23 cellular contexts compared by ENCODE assay signal in the genomic region with DNA sequence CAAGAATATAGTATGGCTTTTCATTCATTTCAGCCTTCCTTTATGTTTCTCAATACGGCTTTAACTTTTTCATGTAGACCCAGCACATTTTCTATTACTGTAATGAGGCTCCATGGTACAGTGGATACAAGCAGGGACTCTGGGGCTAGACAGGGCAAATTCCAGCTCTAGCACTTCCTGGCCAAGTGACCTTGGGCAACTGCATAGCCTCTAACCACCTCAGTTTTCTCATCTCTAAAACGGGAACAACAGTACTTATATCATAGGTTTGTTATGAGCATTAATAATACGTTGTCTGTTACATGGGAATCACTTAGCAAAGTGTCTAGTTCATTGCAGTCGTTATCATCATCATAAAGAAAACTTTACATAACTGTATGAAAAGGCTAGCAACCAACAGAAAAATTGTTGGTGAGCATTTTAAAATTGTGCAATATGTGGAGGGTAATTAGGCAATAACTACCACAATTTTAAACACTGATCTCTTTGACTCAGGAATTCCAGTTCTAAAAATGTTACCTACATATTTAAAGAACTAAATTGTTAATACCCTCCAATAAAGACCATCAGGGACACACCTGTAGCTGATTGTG. TPM values are rescaled to one million over a fixed set of nuclear protein-coding genes. Genes with fewer than 3 reads are reported as not detected.
DNase-seq lines count a peak whose midpoint lies in the region; ATAC-seq and TF ChIP-seq lines count a peak whose summit lies in the region.
"Had no signal": no experiment of that assay in that cellular context is flagged by ENCODE, and none has a peak within 500 bp of the region (broad histone marks: within the 10 kb centered on the region; RNA-seq: fewer than 3 reads in every experiment).

No MANE protein-coding gene starts in this region.

- H4K20me1 ChIP-seq in IMR-90 (ENCODE audit: insufficient read depth, low read length): no peaks in the 10 kb centered on the region

- H3K4me3 ChIP-seq in IMR-90 (ENCODE audit: insufficient read depth, low read depth, low read length): no peak overlapping the region
- H3K4me3 ChIP-seq: dorsolateral prefrontal cortex, prostate gland, sigmoid colon, SK-N-MC had no signal

- 0 out of 2 replicates have a peak overlapping the region, but pooled peaks have one; percentile 4 for H4K5ac ChIP-seq in IMR-90 (ENCODE audit: low read depth, low read length)

- H2BK5ac ChIP-seq in IMR-90 (ENCODE audit: low read depth, low read length, poor library complexity, severe bottlenecking): peak overlapping the region; percentile 69

- no peak overlapping the region for H3K56ac ChIP-seq in IMR-90 (ENCODE audit: extremely low read depth, insufficient read depth, low read length)

- TF ChIP-seq RAD21 in IMR-90 (IDR thresholded peaks at IDR 0.05; ENCODE audit: low read length): no peak

- no peak overlapping the region for H3K27ac ChIP-seq in IMR-90 (ENCODE audit: insufficient read depth, low read length)
- H3K27ac ChIP-seq: dorsolateral prefrontal cortex, prostate gland, SK-N-MC, VCaP had no signal

- peak overlapping the region; percentile 19; the same call in 1 of the 2 replicates for H4K91ac ChIP-seq in IMR-90 (ENCODE audit: insufficient read depth, low read depth, low read length)

- H2BK15ac ChIP-seq in IMR-90 (ENCODE audit: low read depth, low read length): peak overlapping the region; percentile 49; the same call in 1 of the 3 replicates

- H3K9me1 ChIP-seq in IMR-90 (ENCODE audit: insufficient read depth, low read length): peaks cover 8% of the 10 kb centered on the region

- dilution Hi-C loops in IMR-90 (cut with HindIII; ENCODE audit: low sequenced_read_pairs, unreplicated experiment): no loop called here

- peaks cover 8% of the 10 kb centered on the region for H3K4me1 ChIP-seq in IMR-90 (ENCODE audit: control insufficient read depth, insufficient read depth, low read length)
- H3K4me1 ChIP-seq: prostate gland had no signal

- H3K23ac ChIP-seq in IMR-90 (ENCODE audit: low read depth, low read length): no peak overlapping the region

- H3K27me3 ChIP-seq in IMR-90 (ENCODE audit: control insufficient read depth, insufficient read depth, low read length): no peaks in the 10 kb centered on the region
- H3K27me3 ChIP-seq: dorsolateral prefrontal cortex, sigmoid colon had no signal

- DNase-seq in AML-193 (lab: John Stamatoyannopoulos, UW) (peak; percentile 47 to 60), IMR-90 (no peak), amniotic epithelial cell (ENCODE audit: low read depth) (peak; percentile 52), foreskin melanocyte (peak; percentile 38), left colon (no peak), NCI-H2081 (lab: John Stamatoyannopoulos, UW) (no peak), NCI-H748 (lab: John Stamatoyannopoulos, UW; ENCODE audit: unreplicated experiment) (no peak)
- DNase-seq: activated CD4-positive, alpha-beta T cell treated with anti-CD3 and anti-CD28 coated beads for 48 hours; activated gamma-delta T cell treated with Interleukin-2 at 50 U/mL for 16 hours; activated T-cell treated with anti-CD3 and anti-CD28 coated beads, Interleukin-2, amount 50 U/mL, for 24 hours; CD4-positive, CD25-positive, alpha-beta regulatory T cell; dorsolateral prefrontal cortex; NCI-H1417 treated with DMSO at 0.1 percent for 48 hours; NCI-H2081 treated with DMSO at 0.1 percent for 48 hours; NCI-H748 treated with DMSO at 0.1 percent for 48 hours; sigmoid colon; stimulated activated CD4-positive, alpha-beta T cell treated with anti-CD3 and anti-CD28 coated beads, Interleukin-4, amount 100 ng/mL, for 4 hours; substantia nigra had no signal

- CTCF ChIA-PET in IMR-90 (lab: Yijun Ruan, JAX): no interaction called here

- TF ChIP-seq POLR2A in IMR-90 (IDR thresholded peaks at IDR 0.05; ENCODE audit: low read depth, low read length): no peak

- ATAC-seq in IMR-90 (ENCODE audit: low read depth) (no peak), left colon (no peak)
- no peak for ATAC-seq in activated CD4-positive, CD25-positive, alpha-beta regulatory T cell treated with anti-CD3 and anti-CD28 coated beads, Interleukin-2, amount 50 U/mL, for 24 hours
- ATAC-seq: stimulated activated memory B cell treated with anti-CD40 and anti-IgM and Interleukin-4, amounts not matched to agents 10 μg/mL and 1 μg/mL and 100 μg/mL, for 72 hours had no signal

- H3K9ac ChIP-seq in IMR-90 (ENCODE audit: low read depth, low read length): no peak overlapping the region

- WGBS in IMR-90 (ENCODE audit: extremely low coverage in 2 of 2, insufficient read length in 1 of 2), 2 experiments: no CpG with 5 or more reads among the region's 4 CpGs

- H3K9me3 ChIP-seq in IMR-90 (ENCODE audit: control insufficient read depth, insufficient read depth, low read length): no peaks in the 10 kb centered on the region
- H3K9me3 ChIP-seq: prostate gland, sigmoid colon had no signal

- BruUV-seq in IMR-90 (replicated peaks; lab: Mats Ljungman, UMichigan): no TSS peak

- H3K18ac ChIP-seq in IMR-90 (ENCODE audit: low read depth, low read length): peak overlapping the region; percentile 85; the same call in 1 of the 2 replicates

- H2AK5ac ChIP-seq in IMR-90 (ENCODE audit: low read depth, low read length): peak overlapping the region; percentile 5; the same call in 1 of the 2 replicates

- no peak overlapping the region for H2AFZ ChIP-seq in IMR-90 (replicated peaks; ENCODE audit: low read length, poor library complexity)

- peak overlapping the region; percentile 57; the same call in 1 of the 2 replicates for H2BK20ac ChIP-seq in IMR-90 (ENCODE audit: low read depth, low read length)

- no peak overlapping the region for H3K14ac ChIP-seq in IMR-90 (replicated peaks; ENCODE audit: low read depth, low read length)

- H4K8ac ChIP-seq in IMR-90 (ENCODE audit: low read depth in 2 of 2, low read length in 2 of 2): no peak overlapping the region

- no peaks in the 10 kb centered on the region for H3K36me3 ChIP-seq in IMR-90 (ENCODE audit: control insufficient read depth, insufficient read depth, low read length)
- H3K36me3 ChIP-seq: prostate gland, sigmoid colon had no signal

- H3K4ac ChIP-seq in IMR-90 (ENCODE audit: low read depth, low read length): 0 out of 2 replicates have a peak overlapping the region, but pooled peaks have one; percentile 3

- POLR2A ChIA-PET in IMR-90 (lab: Charles Lee; ENCODE audit: unreplicated experiment): no interaction called here

- intact Hi-C loops in IMR-90 (cut with micrococcal nuclease): no loop called here
- intact Hi-C loops in left colon (cut with DNase I, micrococcal nuclease): no loop called here

- no peaks in the 10 kb centered on the region for H3K79me1 ChIP-seq in IMR-90 (ENCODE audit: low read depth in 1 of 2, low read length in 2 of 2)

- TF ChIP-seq CTCF in IMR-90 (conservative IDR thresholded peaks at IDR 0.05; ENCODE audit: low read depth, low read length): no peak

- in situ Hi-C loops in IMR-90 (cut with MboI; ENCODE audit: low sequenced_read_pairs): no loop called here

- peak overlapping the region; percentile 63; the same call in 1 of the 2 replicates for H2BK120ac ChIP-seq in IMR-90 (ENCODE audit: low read depth, low read length)

- H2AK9ac ChIP-seq in IMR-90 (replicated peaks; ENCODE audit: low read depth, low read length, poor library complexity): no peak overlapping the region

- no peak overlapping the region for H3K4me2 ChIP-seq in IMR-90 (ENCODE audit: low read depth, low read length)

TF ChIP-seq in IMR-90, 13 proteins besides CTCF, POLR2A, EP300 and RAD21:
- TF ChIP-seq CEBPB (IDR thresholded peaks at IDR 0.05; ENCODE audit: low read depth, low read length) (peak; percentile 86), BHLHE40 (IDR thresholded peaks at IDR 0.05; ENCODE audit: low read depth, low read length) (no peak), RCOR1 (IDR thresholded peaks at IDR 0.05; ENCODE audit: insufficient replicate concordance, low read length) (no peak), MAFK (IDR thresholded peaks at IDR 0.05; ENCODE audit: low read depth, low read length) (no peak), NFE2L2 (IDR thresholded peaks at IDR 0.05; ENCODE audit: low read depth, low read length) (no peak)
- TF ChIP-seq, protein P1, sequence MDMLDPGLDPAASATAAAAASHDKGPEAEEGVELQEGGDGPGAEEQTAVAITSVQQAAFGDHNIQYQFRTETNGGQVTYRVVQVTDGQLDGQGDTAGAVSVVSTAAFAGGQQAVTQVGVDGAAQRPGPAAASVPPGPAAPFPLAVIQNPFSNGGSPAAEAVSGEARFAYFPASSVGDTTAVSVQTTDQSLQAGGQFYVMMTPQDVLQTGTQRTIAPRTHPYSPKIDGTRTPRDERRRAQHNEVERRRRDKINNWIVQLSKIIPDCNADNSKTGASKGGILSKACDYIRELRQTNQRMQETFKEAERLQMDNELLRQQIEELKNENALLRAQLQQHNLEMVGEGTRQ (IDR thresholded peaks at IDR 0.05; ENCODE audit: low read depth, low read length): no peak
- TF ChIP-seq, protein P2, sequence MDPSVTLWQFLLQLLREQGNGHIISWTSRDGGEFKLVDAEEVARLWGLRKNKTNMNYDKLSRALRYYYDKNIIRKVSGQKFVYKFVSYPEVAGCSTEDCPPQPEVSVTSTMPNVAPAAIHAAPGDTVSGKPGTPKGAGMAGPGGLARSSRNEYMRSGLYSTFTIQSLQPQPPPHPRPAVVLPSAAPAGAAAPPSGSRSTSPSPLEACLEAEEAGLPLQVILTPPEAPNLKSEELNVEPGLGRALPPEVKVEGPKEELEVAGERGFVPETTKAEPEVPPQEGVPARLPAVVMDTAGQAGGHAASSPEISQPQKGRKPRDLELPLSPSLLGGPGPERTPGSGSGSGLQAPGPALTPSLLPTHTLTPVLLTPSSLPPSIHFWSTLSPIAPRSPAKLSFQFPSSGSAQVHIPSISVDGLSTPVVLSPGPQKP (IDR thresholded peaks at IDR 0.05; ENCODE audit: borderline replicate concordance, low read depth, low read length): no peak
TF ChIP-seq in IMR-90: peak in this region for 1.

RNA-seq across cellular contexts. Expression of a gene that starts 13.7 kb away (rescaled TPM):
- total RNA-seq in IMR-90 (2012; rRNA removed) (2.3 and 5.8 TPM in 2 replicates), left colon (10 to 100 TPM; 28.1 to 32.2 TPM)
- polyA plus RNA-seq in IMR-90 (2012; rRNA removed): 3.0 TPM in 2 replicates
- polyA plus RNA-seq in IMR-90 (2012; cell fraction: cytosol; rRNA removed): 0.24 and 0.30 TPM in 2 replicates
- 0.32 and 4.1 TPM in 2 replicates for polyA plus RNA-seq in IMR-90 (2012; cell fraction: nucleus; rRNA removed; ENCODE audit: low replicate concordance)

Comparison
In these comparisons a context has a peak if more than half of its experiments do, and no peak if none do; other contexts are left out.
1. DNase-seq: peak in AML-193 (2 of 2), amniotic epithelial cell (single experiment) and foreskin melanocyte (single experiment); none in IMR-90 (single experiment), left colon (0 of 2), NCI-H2081 (0 of 2) and NCI-H748 (single experiment).